In the genomic region with DNA sequence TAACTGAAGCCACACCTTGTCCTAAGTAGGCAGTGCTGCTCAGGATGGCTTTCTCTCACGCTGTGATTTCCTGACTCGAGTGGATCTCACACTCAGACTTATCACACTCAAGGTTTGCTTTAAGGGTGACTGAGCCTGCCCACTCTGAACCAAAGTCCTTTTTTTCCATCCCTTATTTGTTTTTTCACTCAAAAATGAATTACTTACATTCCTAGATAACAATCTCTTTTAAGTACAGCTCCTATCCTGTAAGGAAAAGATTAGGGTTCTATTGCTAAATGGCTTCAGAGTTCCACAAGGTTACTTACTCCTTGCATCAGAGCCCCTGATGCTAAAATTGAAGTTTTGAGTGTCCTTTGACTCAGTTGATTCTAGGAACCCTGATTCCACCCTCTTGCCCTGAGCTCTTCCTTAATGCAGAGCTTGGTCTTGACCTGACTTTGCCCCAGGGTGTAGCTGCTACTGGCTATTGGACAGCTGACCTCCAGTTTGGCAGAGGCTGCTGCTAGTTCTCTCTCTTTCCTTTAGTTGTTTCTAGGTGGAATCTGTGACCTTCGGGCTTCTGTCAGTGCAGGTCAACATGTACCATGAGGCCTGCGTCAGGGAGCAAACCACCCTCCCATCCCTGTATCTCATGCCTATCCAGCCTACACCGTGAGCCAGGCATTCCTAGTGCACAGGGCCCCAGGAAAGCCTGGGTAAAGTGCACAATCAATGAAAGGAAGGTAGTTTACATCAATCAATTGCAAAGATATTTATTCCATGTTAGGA, we compare ENCODE assay signal across 1 cellular context.
TF ChIP-seq lines count a peak whose summit lies in the region.

No MANE protein-coding gene starts in this region.

TF ChIP-seq in H1, 55 proteins besides CTCF, POLR2A, EP300 and RAD21:
- TF ChIP-seq EGR1 (IDR thresholded peaks at IDR 0.05; ENCODE audit: borderline replicate concordance, low read depth, low read length) (no peak), ASH2L (IDR thresholded peaks at IDR 0.05; ENCODE audit: low read length) (no peak), BCL11A (IDR thresholded peaks at IDR 0.05; ENCODE audit: low read depth in 2 of 2, low read length in 2 of 2) (no peak), BRCA1 (IDR thresholded peaks at IDR 0.05; ENCODE audit: low read depth, low read length) (no peak), SP1 (IDR thresholded peaks at IDR 0.05; ENCODE audit: low read depth, low read length) (no peak), JUN (IDR thresholded peaks at IDR 0.05; ENCODE audit: low read depth, low read length) (no peak), RFX5 (IDR thresholded peaks at IDR 0.05; ENCODE audit: borderline replicate concordance, low read depth, low read length) (no peak), EZH2 (IDR thresholded peaks at IDR 0.05; ENCODE audit: low read depth, low read length, severe bottlenecking) (no peak), TAF7 (optimal IDR thresholded peaks at IDR 0.05; ENCODE audit: borderline replicate concordance, low read depth, low read length) (no peak), CBX5 (IDR thresholded peaks at IDR 0.05; ENCODE audit: low read depth, low read length) (no peak), NRF1 (IDR thresholded peaks at IDR 0.05; ENCODE audit: low read depth, low read length) (no peak), CHD2 (IDR thresholded peaks at IDR 0.05; ENCODE audit: low read length) (no peak), CTBP2 (IDR thresholded peaks at IDR 0.05; ENCODE audit: borderline replicate concordance, insufficient read depth, insufficient read length, low read length) (no peak), SUZ12 (IDR thresholded peaks at IDR 0.05; ENCODE audit: low read length) (no peak), HDAC6 (IDR thresholded peaks at IDR 0.05; ENCODE audit: low read depth, low read length) (no peak), NANOG (IDR thresholded peaks at IDR 0.05; ENCODE audit: insufficient read depth, low read depth, low read length, poor library complexity, severe bottlenecking) (no peak)
- TF ChIP-seq, protein P1, sequence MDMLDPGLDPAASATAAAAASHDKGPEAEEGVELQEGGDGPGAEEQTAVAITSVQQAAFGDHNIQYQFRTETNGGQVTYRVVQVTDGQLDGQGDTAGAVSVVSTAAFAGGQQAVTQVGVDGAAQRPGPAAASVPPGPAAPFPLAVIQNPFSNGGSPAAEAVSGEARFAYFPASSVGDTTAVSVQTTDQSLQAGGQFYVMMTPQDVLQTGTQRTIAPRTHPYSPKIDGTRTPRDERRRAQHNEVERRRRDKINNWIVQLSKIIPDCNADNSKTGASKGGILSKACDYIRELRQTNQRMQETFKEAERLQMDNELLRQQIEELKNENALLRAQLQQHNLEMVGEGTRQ (IDR thresholded peaks at IDR 0.05; ENCODE audit: low read length) = no peak
